ENCODE assay signal across 16 cellular contexts in the genomic region with DNA sequence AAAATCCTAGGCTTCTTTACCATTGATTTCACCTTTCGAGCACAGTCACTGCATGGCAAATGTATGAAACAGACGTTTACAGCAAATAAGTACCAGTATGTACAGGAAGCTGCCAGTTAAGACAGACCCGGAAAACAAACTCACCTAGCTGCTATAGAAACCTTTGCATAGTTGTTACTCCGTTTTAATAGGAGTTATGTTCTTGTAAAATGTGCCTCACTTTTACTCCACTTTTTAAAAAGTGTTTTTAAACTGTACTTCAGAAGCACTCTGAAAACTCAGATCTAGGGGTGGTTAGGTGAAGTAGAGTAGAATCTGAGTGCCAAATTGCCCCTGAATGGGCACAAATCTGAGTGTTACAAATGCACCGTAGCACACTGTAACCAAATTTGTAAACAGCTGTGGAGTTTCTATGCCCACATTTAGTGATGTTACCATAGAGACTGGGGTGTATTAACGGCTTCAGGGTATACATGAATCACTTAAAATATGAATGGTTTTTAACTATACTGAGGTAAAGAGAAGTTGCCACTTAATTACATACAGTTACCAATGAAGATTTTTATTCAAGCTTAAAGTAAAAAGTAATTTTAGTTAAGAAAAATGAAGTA. TPM values are rescaled to one million over a fixed set of nuclear protein-coding genes. Genes with fewer than 3 reads are reported as not detected.
DNase-seq lines count a peak whose midpoint lies in the region; ATAC-seq and TF ChIP-seq lines count a peak whose summit lies in the region.
"Had no signal": no experiment of that assay in that cellular context is flagged by ENCODE, and none has a peak within 500 bp of the region (broad histone marks: within the 10 kb centered on the region; RNA-seq: fewer than 3 reads in every experiment).

No MANE protein-coding gene starts in this region.

- CTCF ChIA-PET in activated CD4-positive, alpha-beta T cell treated with anti-CD3 and anti-CD28 coated beads for 36 hours (lab: Charles Lee), result interaction anchor here (0.8 to 1.4 kb wide), 3 partner anchors 20 to 271 kb away, joined by 3 to 4 read pairs (median 3); no protein-coding TSS in a partner anchor

- no peak for DNase-seq in activated CD4-positive, alpha-beta T cell treated with anti-CD3 and anti-CD28 coated beads for 36 hours
- no peak for DNase-seq in activated CD4-positive, alpha-beta T cell treated with anti-CD3 and anti-CD28 coated beads, Interleukin-2, amount 50 U/mL, for 1 hour
- DNase-seq in M059J (ENCODE audit: low read depth) (peak; percentile 46), AG08396 (ENCODE audit: low spot score) (no peak), NCI-H524 (lab: John Stamatoyannopoulos, UW) (no peak)
- no peak for DNase-seq in activated naive CD8-positive, alpha-beta T cell treated with anti-CD3 and anti-CD28 coated beads for 36 hours
- DNase-seq: activated effector memory CD4-positive, alpha-beta T cell treated with anti-CD3 and anti-CD28 coated beads, Interleukin-2, amount 50 U/mL, for 16 hours; esophagus squamous epithelium; H9; lower lobe of right lung; NCI-H1436; NCI-H526; pancreas; SHP77 had no signal

- H3K9me3 Mint-ChIP-seq in activated CD4-positive, alpha-beta T cell treated with anti-CD3 and anti-CD28 coated beads for 36 hours (ENCODE audit: low read depth), result no peaks in the 10 kb centered on the region
- no peaks in the 10 kb centered on the region for H3K9me3 Mint-ChIP-seq in activated naive CD8-positive, alpha-beta T cell treated with anti-CD3 and anti-CD28 coated beads for 36 hours
- H3K9me3 Mint-ChIP-seq: H9 had no signal

- H3K36me3 ChIP-seq in neutrophil, result peaks cover 83% of the 10 kb centered on the region

- H3K9me3 ChIP-seq in neutrophil, result no peaks in the 10 kb centered on the region
- H3K9me3 ChIP-seq: esophagus squamous epithelium, lower lobe of right lung, pancreas had no signal

- H3K4me1 ChIP-seq in neutrophil (ENCODE audit: control insufficient read depth in 1 of 2, insufficient read depth in 1 of 2, low read depth in 1 of 2, low read length in 1 of 2), result peaks cover 17 to 25% of the 10 kb centered on the region in 2 experiments
- H3K4me1 ChIP-seq: lower lobe of right lung, pancreas had no signal

- intact Hi-C loops in activated CD4-positive, alpha-beta T cell treated with anti-CD3 and anti-CD28 coated beads for 36 hours (cut with DNase I, micrococcal nuclease), result no loop called here

- peaks cover 54% of the 10 kb centered on the region for H3K36me3 Mint-ChIP-seq in activated CD4-positive, alpha-beta T cell treated with anti-CD3 and anti-CD28 coated beads for 36 hours (ENCODE audit: low read depth)
- H3K36me3 Mint-ChIP-seq in activated naive CD8-positive, alpha-beta T cell treated with anti-CD3 and anti-CD28 coated beads for 36 hours, result peaks cover 52% of the 10 kb centered on the region

- peak overlapping the region; percentile 51 for H3K27ac Mint-ChIP-seq in activated CD4-positive, alpha-beta T cell treated with anti-CD3 and anti-CD28 coated beads for 36 hours
- peak overlapping the region; percentile 25 for H3K27ac Mint-ChIP-seq in activated naive CD8-positive, alpha-beta T cell treated with anti-CD3 and anti-CD28 coated beads for 36 hours

- no peak for TF ChIP-seq CTCF in neutrophil (IDR thresholded peaks at IDR 0.05)

- H3K4me3 ChIP-seq in neutrophil (ENCODE audit: low read depth in 1 of 2, low read length in 1 of 2), result no peak overlapping the region
- H3K4me3 ChIP-seq: esophagus squamous epithelium, lower lobe of right lung, pancreas had no signal

- H3K4me1 Mint-ChIP-seq in activated CD4-positive, alpha-beta T cell treated with anti-CD3 and anti-CD28 coated beads for 36 hours, result peaks cover 41% of the 10 kb centered on the region
- peaks cover 50% of the 10 kb centered on the region for H3K4me1 Mint-ChIP-seq in activated naive CD8-positive, alpha-beta T cell treated with anti-CD3 and anti-CD28 coated beads for 36 hours
- H3K4me1 Mint-ChIP-seq: H9 had no signal

- no peak overlapping the region for H3K4me3 Mint-ChIP-seq in activated CD4-positive, alpha-beta T cell treated with anti-CD3 and anti-CD28 coated beads for 36 hours
- H3K4me3 Mint-ChIP-seq in activated naive CD8-positive, alpha-beta T cell treated with anti-CD3 and anti-CD28 coated beads for 36 hours, result no peak overlapping the region
- H3K4me3 Mint-ChIP-seq: H9 had no signal

- H3K27ac ChIP-seq in neutrophil, result peak overlapping the region; percentile 9
- H3K27ac ChIP-seq: lower lobe of right lung, pancreas had no signal

- no peaks in the 10 kb centered on the region for H3K27me3 ChIP-seq in neutrophil
- H3K27me3 ChIP-seq: esophagus squamous epithelium, pancreas had no signal

- peak; percentile 69 for ATAC-seq in activated CD4-positive, alpha-beta T cell treated with anti-CD3 and anti-CD28 coated beads for 36 hours
- no peak for ATAC-seq in GM18873 (IDR thresholded peaks at IDR 0.05; ENCODE audit: low FRiP score, unreplicated experiment)
- ATAC-seq: lower lobe of right lung, pancreas had no signal

- H3K27me3 Mint-ChIP-seq in activated CD4-positive, alpha-beta T cell treated with anti-CD3 and anti-CD28 coated beads for 36 hours, result no peaks in the 10 kb centered on the region
- no peaks in the 10 kb centered on the region for H3K27me3 Mint-ChIP-seq in activated naive CD8-positive, alpha-beta T cell treated with anti-CD3 and anti-CD28 coated beads for 36 hours

- POLR2A ChIA-PET in activated CD4-positive, alpha-beta T cell treated with anti-CD3 and anti-CD28 coated beads for 36 hours (lab: Charles Lee), result interaction anchor here (0.7 to 1.3 kb wide), 3 partner anchors 10 to 111 kb away, joined by 3 to 5 read pairs (median 3); no protein-coding TSS in a partner anchor

RNA-seq across cellular contexts. Expression of a gene that starts 30.7 kb away (rescaled TPM):
- 10 to 100 TPM; 29.9 to 49.6 TPM for total RNA-seq in activated CD4-positive, alpha-beta T cell treated with anti-CD3 and anti-CD28 coated beads for 36 hours
- 72.0 and 92.6 TPM in 2 replicates for total RNA-seq in M059J (2014; rRNA removed; shearing (Covaris generic))
- 10 to 100 TPM; 48.5 to 53.2 TPM for total RNA-seq in activated naive CD8-positive, alpha-beta T cell treated with anti-CD3 and anti-CD28 coated beads for 36 hours

RNA-seq across cellular contexts. Expression of a gene that starts 47.2 kb away (rescaled TPM):
- total RNA-seq in activated CD4-positive, alpha-beta T cell treated with anti-CD3 and anti-CD28 coated beads for 36 hours, result 10 to 100 TPM; 74.0 to 75.6 TPM
- 37.9 and 58.6 TPM in 2 replicates for total RNA-seq in M059J (2014; rRNA removed; shearing (Covaris generic))
- 10 to 100 TPM; 61.4 to 62.3 TPM for total RNA-seq in activated naive CD8-positive, alpha-beta T cell treated with anti-CD3 and anti-CD28 coated beads for 36 hours

RNA-seq across cellular contexts. Expression of a gene that starts 57.4 kb away (rescaled TPM):
- 10 to 100 TPM; 34.2 to 44.1 TPM for total RNA-seq in activated CD4-positive, alpha-beta T cell treated with anti-CD3 and anti-CD28 coated beads for 36 hours
- 29.8 and 33.5 TPM in 2 replicates for total RNA-seq in M059J (2014; rRNA removed; shearing (Covaris generic))
- total RNA-seq in activated naive CD8-positive, alpha-beta T cell treated with anti-CD3 and anti-CD28 coated beads for 36 hours, result 10 to 100 TPM; 41.6 to 45.2 TPM
